9 cellular contexts compared by ENCODE assay signal in genomic region chr2:160993543-160994090, GRCh38.
DNase-seq lines count a peak whose midpoint lies in the region; ATAC-seq and TF ChIP-seq lines count a peak whose summit lies in the region.
"Had no signal": no experiment of that assay in that cellular context is flagged by ENCODE, and none has a peak within 500 bp of the region (broad histone marks: within the 10 kb centered on the region; RNA-seq: fewer than 3 reads in every experiment).

No MANE protein-coding gene starts in this region.

- H3K27ac Mint-ChIP-seq in chondrocyte (ENCODE audit: unreplicated experiment): peak overlapping the region; percentile 49
- peak overlapping the region in 4 of 9 donors; percentile 0 to 66 (median 18) for H3K27ac Mint-ChIP-seq in naive thymus-derived CD4-positive, alpha-beta T cell
- H3K27ac Mint-ChIP-seq in stimulated activated naive B cell treated with anti-CD40 and anti-IgM and Interleukin-4, amounts not matched to agents 10 μg/mL and 1 μg/mL and 100 μg/mL, for 72 hours: no peak overlapping the region

- no peaks in the 10 kb centered on the region for H3K36me3 ChIP-seq in naive thymus-derived CD4-positive, alpha-beta T cell (ENCODE audit: control insufficient read depth in 2 of 3, insufficient read depth in 3 of 3, low read length in 3 of 3)
- H3K36me3 ChIP-seq: gastroesophageal sphincter had no signal

- H3K4me3 Mint-ChIP-seq in chondrocyte (ENCODE audit: unreplicated experiment): peak overlapping the region; percentile 35
- H3K4me3 Mint-ChIP-seq in naive thymus-derived CD4-positive, alpha-beta T cell: peak overlapping the region in 8 of 10 donors; percentile 10 to 76 (median 52)
- H3K4me3 Mint-ChIP-seq in stimulated activated naive B cell treated with anti-CD40 and anti-IgM and Interleukin-4, amounts not matched to agents 10 μg/mL and 1 μg/mL and 100 μg/mL, for 72 hours: no peak overlapping the region

- DNase-seq in Right ventricle myocardium inferior (ENCODE audit: missing footprints) (no peak), cardiac septum (ENCODE audit: low spot score) (no peak), chondrocyte (ENCODE audit: low spot score) (no peak), DMS53 treated with DMSO at 0.1 percent for 48 hours (lab: John Stamatoyannopoulos, UW; ENCODE audit: unreplicated experiment) (no peak), amniotic stem cell (lab: John Stamatoyannopoulos, UW) (no peak)
- DNase-seq in naive thymus-derived CD4-positive, alpha-beta T cell: no peak
- no peak for DNase-seq in stimulated activated naive B cell treated with anti-CD40 and anti-IgM and Interleukin-4, amounts not matched to agents 10 μg/mL and 1 μg/mL and 100 μg/mL, for 72 hours

- H3K4me3 ChIP-seq in naive thymus-derived CD4-positive, alpha-beta T cell (ENCODE audit: low read length): no peak overlapping the region

- H3K27me3 ChIP-seq in naive thymus-derived CD4-positive, alpha-beta T cell (ENCODE audit: control insufficient read depth in 2 of 2, insufficient read depth in 2 of 2, low read length in 2 of 2): no peaks in the 10 kb centered on the region
- H3K27me3 ChIP-seq: gastroesophageal sphincter had no signal

- peaks cover 21% of the 10 kb centered on the region for H3K4me1 Mint-ChIP-seq in chondrocyte (ENCODE audit: low read depth)
- peaks cover 5 to 13% (median 11%) of the 10 kb centered on the region in 7 donors for H3K4me1 Mint-ChIP-seq in naive thymus-derived CD4-positive, alpha-beta T cell
- peaks cover 6 to 11% of the 10 kb centered on the region in 2 donors for H3K4me1 Mint-ChIP-seq in stimulated activated naive B cell treated with anti-CD40 and anti-IgM and Interleukin-4, amounts not matched to agents 10 μg/mL and 1 μg/mL and 100 μg/mL, for 72 hours

- H3K27me3 Mint-ChIP-seq in chondrocyte (ENCODE audit: low read depth): no peaks in the 10 kb centered on the region
- peaks cover 0 to 18% (median 0%) of the 10 kb centered on the region in 5 donors for H3K27me3 Mint-ChIP-seq in naive thymus-derived CD4-positive, alpha-beta T cell
- H3K27me3 Mint-ChIP-seq in stimulated activated naive B cell treated with anti-CD40 and anti-IgM and Interleukin-4, amounts not matched to agents 10 μg/mL and 1 μg/mL and 100 μg/mL, for 72 hours: no peaks in the 10 kb centered on the region

- H3K4me1 ChIP-seq in naive thymus-derived CD4-positive, alpha-beta T cell (ENCODE audit: control insufficient read depth in 2 of 2, insufficient read depth in 2 of 2, low read length in 2 of 2): no peaks in the 10 kb centered on the region

- intact Hi-C loops in Right ventricle myocardium inferior (cut with DNase I): loop anchor here (5.0 kb wide), 2 partner anchors 721 to 886 kb away; no protein-coding TSS in a partner anchor
- intact Hi-C loops in cardiac septum (cut with DNase I): loop anchor here (2.0 to 5.0 kb wide), 3 partner anchors 671 to 885 kb away; no protein-coding TSS in a partner anchor
- intact Hi-C loops in naive thymus-derived CD4-positive, alpha-beta T cell (cut with micrococcal nuclease): loop anchor here (1.0 to 10.0 kb wide), 12 partner anchors 69 to 883 kb away; partner anchors contain the start of gene RBMS1 (in 1 of the 2)

- POLR2A ChIA-PET in naive thymus-derived CD4-positive, alpha-beta T cell (lab: Charles Lee): no interaction called here

- H3K9me3 ChIP-seq in naive thymus-derived CD4-positive, alpha-beta T cell (ENCODE audit: control insufficient read depth in 2 of 3, low read length in 3 of 3): no peaks in the 10 kb centered on the region
- H3K9me3 ChIP-seq: gastroesophageal sphincter had no signal

- peak; percentile 81 for ATAC-seq in Right ventricle myocardium inferior
- ATAC-seq in naive thymus-derived CD4-positive, alpha-beta T cell: no peak
- no peak for ATAC-seq in stimulated activated naive B cell treated with anti-CD40 and anti-IgM and Interleukin-4, amounts not matched to agents 10 μg/mL and 1 μg/mL and 100 μg/mL, for 72 hours (replicated peaks)
- ATAC-seq in HG02870 (IDR thresholded peaks at IDR 0.05; ENCODE audit: unreplicated experiment): no peak

- no peaks in the 10 kb centered on the region for H3K9me3 Mint-ChIP-seq in chondrocyte (ENCODE audit: low read depth)
- no peaks in the 10 kb centered on the region for H3K9me3 Mint-ChIP-seq in naive thymus-derived CD4-positive, alpha-beta T cell
- H3K9me3 Mint-ChIP-seq in stimulated activated naive B cell treated with anti-CD40 and anti-IgM and Interleukin-4, amounts not matched to agents 10 μg/mL and 1 μg/mL and 100 μg/mL, for 72 hours: no peaks in the 10 kb centered on the region

- TF ChIP-seq CTCF in chondrocyte (IDR thresholded peaks at IDR 0.05): no peak

- CTCF ChIA-PET in naive thymus-derived CD4-positive, alpha-beta T cell (lab: Charles Lee): interaction anchor here (0.5 to 6.1 kb wide), 14 partner anchors 11 to 884 kb away, joined by 3 to 52 read pairs (median 6); no protein-coding TSS in a partner anchor

- no peaks in the 10 kb centered on the region for H3K36me3 Mint-ChIP-seq in chondrocyte (ENCODE audit: low read depth)
- H3K36me3 Mint-ChIP-seq in naive thymus-derived CD4-positive, alpha-beta T cell: no peaks in the 10 kb centered on the region
- no peaks in the 10 kb centered on the region for H3K36me3 Mint-ChIP-seq in stimulated activated naive B cell treated with anti-CD40 and anti-IgM and Interleukin-4, amounts not matched to agents 10 μg/mL and 1 μg/mL and 100 μg/mL, for 72 hours

- H3K27ac ChIP-seq in naive thymus-derived CD4-positive, alpha-beta T cell (ENCODE audit: low read depth, low read length): no peak overlapping the region

Comparison
In these comparisons a context has a peak if more than half of its experiments do, and no peak if none do; other contexts are left out.
1. H3K4me3 Mint-ChIP-seq: peak in chondrocyte (single experiment) and naive thymus-derived CD4-positive, alpha-beta T cell (8 of 10); none in stimulated activated naive B cell treated with anti-CD40 and anti-IgM and Interleukin-4, amounts not matched to agents 10 μg/mL and 1 μg/mL and 100 μg/mL, for 72 hours (0 of 2).